In the genomic region with DNA sequence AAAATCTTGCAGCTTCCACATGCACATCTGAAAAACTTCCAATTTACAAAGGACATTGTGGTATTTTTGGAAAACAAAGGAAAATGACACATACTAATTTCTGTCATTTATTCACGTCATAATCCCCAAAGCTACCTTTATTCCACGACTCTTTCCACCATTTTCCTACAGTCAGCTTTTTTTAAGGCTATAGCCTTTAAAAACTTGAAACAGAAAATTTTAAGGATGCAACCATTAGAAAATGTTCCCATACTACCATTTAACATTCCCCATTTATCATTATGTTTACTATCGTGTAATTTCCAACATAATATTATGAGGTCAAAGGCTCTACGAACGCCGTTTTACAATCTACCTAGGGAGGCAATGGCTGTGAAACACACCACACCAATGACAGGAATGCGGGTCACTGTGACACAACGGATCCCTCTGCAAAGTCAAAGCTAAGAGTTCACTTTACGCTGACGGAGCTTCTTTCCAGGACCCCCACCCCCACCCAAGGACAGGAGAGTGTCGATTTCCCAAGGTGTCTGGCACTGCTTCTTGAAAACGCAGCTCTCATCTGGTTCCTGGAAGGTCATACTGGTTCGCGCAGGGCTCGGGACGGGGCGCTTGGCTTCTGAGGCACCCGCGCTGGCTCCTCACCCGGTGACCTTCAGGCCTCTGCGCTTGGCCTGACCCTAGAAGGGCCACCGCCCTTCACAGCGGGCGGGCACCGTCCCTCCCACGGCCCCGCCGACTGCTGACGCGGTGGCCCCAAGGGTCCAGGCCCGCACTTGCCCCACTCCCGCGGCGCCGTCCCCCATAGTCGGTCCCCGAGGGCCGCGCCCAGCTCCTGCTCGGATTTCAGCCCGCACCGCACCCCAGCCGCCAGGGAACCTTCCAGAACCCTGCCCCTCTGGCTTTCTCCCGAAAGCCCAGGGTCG, we compare ENCODE assay signal across 8 cellular contexts. TPM values are rescaled to one million over a fixed set of nuclear protein-coding genes. Genes with fewer than 3 reads are reported as not detected.
DNase-seq lines count a peak whose midpoint lies in the region; ATAC-seq and TF ChIP-seq lines count a peak whose summit lies in the region.

No MANE protein-coding gene starts in this region.

- peaks cover 8% of the 10 kb centered on the region in 2 donors for H3K9me3 Mint-ChIP-seq in activated naive CD4-positive, alpha-beta T cell treated with anti-CD3 and anti-CD28 coated beads, Interleukin-2, amount 50 U/mL, for 72 hours

- H3K9ac ChIP-seq in BLaER1 treated with 17β-estradiol and CSF1 and Interleukin-3, amounts not matched to agents 10 nM and 100 nM: peak overlapping the region; percentile 86 to 99 (median 90)

- no peaks in the 10 kb centered on the region for H4K20me1 ChIP-seq in BLaER1 treated with 17β-estradiol and CSF1 and Interleukin-3, amounts not matched to agents 10 nM and 100 nM

- TF ChIP-seq EP300 in ovary (IDR thresholded peaks at IDR 0.05): no peak

- peaks cover 6 to 12% of the 10 kb centered on the region in 2 donors for H3K36me3 Mint-ChIP-seq in activated naive CD4-positive, alpha-beta T cell treated with anti-CD3 and anti-CD28 coated beads, Interleukin-2, amount 50 U/mL, for 72 hours

- 7 to 12% (median 9%) methylated on average over 43 to 45 of the region's 45 CpGs for WGBS in ovary, 3 donors

- peaks cover 0 to 6% (median 0%) of the 10 kb centered on the region in 11 experiments; a peak in 3 of 22 replicates for H3K9me3 ChIP-seq in BLaER1 treated with 17β-estradiol and CSF1 and Interleukin-3, amounts not matched to agents 10 nM and 100 nM (replicated peaks in 1 of 11)
- no peaks in the 10 kb centered on the region for H3K9me3 ChIP-seq in ovary

- peak overlapping the region; percentile 88 to 99 (median 92) for H3K4me2 ChIP-seq in BLaER1 treated with 17β-estradiol and CSF1 and Interleukin-3, amounts not matched to agents 10 nM and 100 nM

- peak overlapping the region; percentile 64 to 81 (median 73) for H3K4me3 ChIP-seq in BLaER1 treated with 17β-estradiol and CSF1 and Interleukin-3, amounts not matched to agents 10 nM and 100 nM
- peak overlapping the region; percentile 82 for H3K4me3 ChIP-seq in ovary

- peak overlapping the region in 1 of 2 donors; percentile 88 for H3K27ac Mint-ChIP-seq in activated naive CD4-positive, alpha-beta T cell treated with anti-CD3 and anti-CD28 coated beads, Interleukin-2, amount 50 U/mL, for 72 hours

- TF ChIP-seq POLR2A in ovary (IDR thresholded peaks at IDR 0.05): peak; percentile 4

- no peaks in the 10 kb centered on the region for H3K27me3 ChIP-seq in BLaER1 treated with 17β-estradiol and CSF1 and Interleukin-3, amounts not matched to agents 10 nM and 100 nM
- H3K27me3 ChIP-seq in ovary: no peaks in the 10 kb centered on the region

- no peaks in the 10 kb centered on the region for H3K36me3 ChIP-seq in BLaER1 treated with 17β-estradiol and CSF1 and Interleukin-3, amounts not matched to agents 10 nM and 100 nM
- no peaks in the 10 kb centered on the region for H3K36me3 ChIP-seq in ovary

- DNase-seq in activated naive CD4-positive, alpha-beta T cell treated with anti-CD3 and anti-CD28 coated beads, Interleukin-2, amount 50 U/mL, for 72 hours (ENCODE audit: low spot score in 2 of 2): no peak
- DNase-seq in Right ventricle myocardium superior (peak; percentile 77), ovary (peak in 3 of 5 donors; percentile 43 to 72 (median 63)), NCI-H2171 treated with DMSO at 0.1 percent for 48 hours (lab: John Stamatoyannopoulos, UW) (no peak)
- no peak for DNase-seq in stimulated activated CD8-positive, alpha-beta memory T cell treated with anti-CD3 and anti-CD28 coated beads, Interleukin-4, amount 100 ng/mL, for 48 hours

- ATAC-seq in GM19351 (IDR thresholded peaks at IDR 0.05; ENCODE audit: unreplicated experiment): peak; percentile 36
- ATAC-seq in HG03457 (IDR thresholded peaks at IDR 0.05; ENCODE audit: unreplicated experiment): peak; percentile 31
- ATAC-seq in activated naive CD4-positive, alpha-beta T cell treated with anti-CD3 and anti-CD28 coated beads, Interleukin-2, amount 50 U/mL, for 72 hours: peak; percentile 27 to 43
- ATAC-seq in Right ventricle myocardium superior (ENCODE audit: poor library complexity): peak; percentile 75

- H3K27ac ChIP-seq in BLaER1 treated with 17β-estradiol and CSF1 and Interleukin-3, amounts not matched to agents 10 nM and 100 nM: peak overlapping the region; percentile 90 to 99 (median 92)
- peak overlapping the region; percentile 34 to 84 for H3K27ac ChIP-seq in ovary

- intact Hi-C loops in Right ventricle myocardium superior (cut with DNase I): no loop called here
- intact Hi-C loops in ovary (cut with DNase I): no loop called here

- no peak for TF ChIP-seq CTCF in ovary (IDR thresholded peaks at IDR 0.05)

- peaks cover 9 to 29% (median 13%) of the 10 kb centered on the region in 10 experiments for H3K4me1 ChIP-seq in BLaER1 treated with 17β-estradiol and CSF1 and Interleukin-3, amounts not matched to agents 10 nM and 100 nM
- peaks cover 3% of the 10 kb centered on the region for H3K4me1 ChIP-seq in ovary (ENCODE audit: insufficient read depth)

RNA-seq across cellular contexts. Expression of gene ATF3, which starts 50.6 kb away (rescaled TPM):
- total RNA-seq in activated naive CD4-positive, alpha-beta T cell treated with anti-CD3 and anti-CD28 coated beads, Interleukin-2, amount 50 U/mL, for 72 hours: 10 to 100 TPM; 25.1 to 48.4 TPM
- total RNA-seq in Right ventricle myocardium superior (15.4 TPM), ovary (100 to 1,000 TPM in 1 of 7 donors, 10 to 100 TPM in 3, 1 to 10 TPM in 3; 2.9 to 132 (median 19.4) TPM)
- 10 to 100 TPM in 1 of 2 donors, 1 to 10 TPM in 1; 5.1 to 29.2 TPM for polyA plus RNA-seq in ovary

Comparison
In these comparisons a context has a peak if more than half of its experiments do, and no peak if none do; other contexts are left out.
1. DNase-seq: peak in Right ventricle myocardium superior (single experiment) and ovary (3 of 5); none in activated naive CD4-positive, alpha-beta T cell treated with anti-CD3 and anti-CD28 coated beads, Interleukin-2, amount 50 U/mL, for 72 hours (0 of 2), NCI-H2171 treated with DMSO at 0.1 percent for 48 hours (single experiment) and stimulated activated CD8-positive, alpha-beta memory T cell treated with anti-CD3 and anti-CD28 coated beads, Interleukin-4, amount 100 ng/mL, for 48 hours (single experiment).
2. Peak in every context shown above with its lines, with median percentiles within 50 percentile points of each other: ATAC-seq.